ENCODE assay signal across 8 cellular contexts in genomic region chr2:138102664-138103063, GRCh38.
"Had no signal": no experiment of that assay in that cellular context is flagged by ENCODE, and none has a peak within 500 bp of the region (broad histone marks: within the 10 kb centered on the region; RNA-seq: fewer than 3 reads in every experiment).

No MANE protein-coding gene starts in this region.

- FAIRE-seq: H54 had no signal

- H2AFZ ChIP-seq: GM23248 had no signal

- H3K4me3 ChIP-seq: GM23248 had no signal

- H3K27ac ChIP-seq: GM23248, HL-60 had no signal

- H3K9ac ChIP-seq: GM23248 had no signal

- DNase-seq: GM23248, GOT3, H9, HCEC 1CT, Kasumi-1, KG1 had no signal
